Comparison of ENCODE assay signal across 14 cellular contexts in genomic region chr15:52193321-52193720, GRCh38. TPM values are rescaled to one million over a fixed set of nuclear protein-coding genes. Genes with fewer than 3 reads are reported as not detected.
A peak's percentile ranks its signal among the peaks of the same experiment; 100 is the strongest.
DNase-seq lines count a peak whose midpoint lies in the region; ATAC-seq and TF ChIP-seq lines count a peak whose summit lies in the region.
"Had no signal": no experiment of that assay in that cellular context is flagged by ENCODE, and none has a peak within 500 bp of the region (broad histone marks: within the 10 kb centered on the region; RNA-seq: fewer than 3 reads in every experiment).

No MANE protein-coding gene starts in this region.

- no peak overlapping the region for H3K23ac ChIP-seq in IMR-90 (ENCODE audit: low read depth, low read length)
- H3K23ac ChIP-seq in mesendoderm (ENCODE audit: low read length), result no peak overlapping the region

- H3K4ac ChIP-seq in IMR-90 (ENCODE audit: low read depth, low read length), result no peak overlapping the region
- H3K4ac ChIP-seq in mesendoderm (ENCODE audit: low read depth, low read length), result no peak overlapping the region

- H3K36me3 ChIP-seq in IMR-90 (ENCODE audit: control insufficient read depth, insufficient read depth, low read length) (no peaks in the 10 kb centered on the region), mesendoderm (ENCODE audit: control insufficient read depth, insufficient read depth, low read length) (no peaks in the 10 kb centered on the region), prostate gland (no peaks in the 10 kb centered on the region), Karpas-422 (ENCODE audit: insufficient read depth, low read length) (no peaks in the 10 kb centered on the region)
- H3K36me3 ChIP-seq: HAP-1 had no signal

- H3K79me2 ChIP-seq in mesendoderm (ENCODE audit: control insufficient read depth, insufficient read depth, low read length), result no peaks in the 10 kb centered on the region
- H3K79me2 ChIP-seq in Karpas-422 (ENCODE audit: low read length), result no peaks in the 10 kb centered on the region

- H3K14ac ChIP-seq in IMR-90 (replicated peaks; ENCODE audit: low read depth, low read length), result no peak overlapping the region

- no peak overlapping the region; the same call in 1 of the 2 replicates for H3K4me2 ChIP-seq in IMR-90 (ENCODE audit: low read depth, low read length)
- H3K4me2 ChIP-seq in mesendoderm (ENCODE audit: low read length), result no peak overlapping the region
- H3K4me2 ChIP-seq in Karpas-422 (ENCODE audit: low read depth, low read length, poor library complexity, severe bottlenecking), result no peak overlapping the region
- H3K4me2 ChIP-seq: BLaER1 treated with 17β-estradiol and CSF1 and Interleukin-3, amounts not matched to agents 10 nM and 100 nM had no signal

- H3K56ac ChIP-seq in IMR-90 (ENCODE audit: extremely low read depth, insufficient read depth, low read length) (no peak overlapping the region), mesendoderm (ENCODE audit: low read length) (no peak overlapping the region)

- no peaks in the 10 kb centered on the region for H3K9me3 Mint-ChIP-seq in activated CD4-positive, alpha-beta T cell treated with anti-CD3 and anti-CD28 coated beads, Interleukin-2, amount 10 ng/mL, durations not matched to agents 24 days and 14 days
- H3K9me3 Mint-ChIP-seq: CD4-positive, CD25-positive, alpha-beta regulatory T cell had no signal

- peak overlapping the region; percentile 66 for H2AFZ ChIP-seq in IMR-90 (replicated peaks; ENCODE audit: low read length, poor library complexity)
- H2AFZ ChIP-seq in Karpas-422 (ENCODE audit: low read length), result no peak overlapping the region

- H3K27ac Mint-ChIP-seq in activated CD4-positive, alpha-beta T cell treated with anti-CD3 and anti-CD28 coated beads, Interleukin-2, amount 10 ng/mL, durations not matched to agents 24 days and 14 days, result no peak overlapping the region
- H3K27ac Mint-ChIP-seq: CD4-positive, CD25-positive, alpha-beta regulatory T cell had no signal

- TF ChIP-seq CTCF in IMR-90 (conservative IDR thresholded peaks at IDR 0.05; ENCODE audit: low read depth, low read length) (no peak), prostate gland (IDR thresholded peaks at IDR 0.05) (no peak)

- BruUV-seq in IMR-90 (replicated peaks; lab: Mats Ljungman, UMichigan), result no TSS peak

- H3K4me3 Mint-ChIP-seq in activated CD4-positive, alpha-beta T cell treated with anti-CD3 and anti-CD28 coated beads, Interleukin-2, amount 10 ng/mL, durations not matched to agents 24 days and 14 days, result no peak overlapping the region
- H3K4me3 Mint-ChIP-seq: CD4-positive, CD25-positive, alpha-beta regulatory T cell had no signal

- CTCF ChIA-PET in IMR-90 (lab: Yijun Ruan, JAX), result interaction anchor here (2.1 kb wide), 2 partner anchors 9 to 15 kb away, joined by 8 to 19 read pairs; no protein-coding TSS in a partner anchor

- no peaks in the 10 kb centered on the region for H3K9me3 ChIP-seq in IMR-90 (ENCODE audit: control insufficient read depth, insufficient read depth, low read length)
- no peaks in the 10 kb centered on the region for H3K9me3 ChIP-seq in prostate gland
- no peaks in the 10 kb centered on the region for H3K9me3 ChIP-seq in Karpas-422 (ENCODE audit: low read length)
- H3K9me3 ChIP-seq: BLaER1 treated with 17β-estradiol and CSF1 and Interleukin-3, amounts not matched to agents 10 nM and 100 nM; HAP-1 had no signal

- H2BK20ac ChIP-seq in IMR-90 (ENCODE audit: low read depth, low read length), result no peak overlapping the region

- DNase-seq in EH (ENCODE audit: low read depth) (peak; percentile 24), IMR-90 (no peak), mesendoderm (no peak), prostate gland (ENCODE audit: low spot score) (peak; percentile 19), Karpas-422 (no peak), ACHN (no peak)
- no peak for DNase-seq in activated CD4-positive, alpha-beta T cell treated with anti-CD3 and anti-CD28 coated beads, Interleukin-2, amount 10 ng/mL, durations not matched to agents 24 days and 14 days
- DNase-seq: 8988T; CD4-positive, CD25-positive, alpha-beta regulatory T cell; DMS 273 treated with DMSO at 0.1 percent for 48 hours had no signal

- H3K27ac ChIP-seq in IMR-90 (ENCODE audit: insufficient read depth, low read length), result no peak overlapping the region
- no peak overlapping the region for H3K27ac ChIP-seq in mesendoderm (ENCODE audit: low read depth, low read length)
- no peak overlapping the region for H3K27ac ChIP-seq in prostate gland
- H3K27ac ChIP-seq in Karpas-422 (ENCODE audit: low read length), result no peak overlapping the region
- H3K27ac ChIP-seq: BLaER1 treated with 17β-estradiol and CSF1 and Interleukin-3, amounts not matched to agents 10 nM and 100 nM; HL-60 had no signal

- H2BK5ac ChIP-seq in IMR-90 (ENCODE audit: low read depth, low read length, poor library complexity, severe bottlenecking) (no peak overlapping the region), mesendoderm (ENCODE audit: low read length) (no peak overlapping the region)

- H4K20me1 ChIP-seq in IMR-90 (ENCODE audit: insufficient read depth, low read length), result no peaks in the 10 kb centered on the region
- H4K20me1 ChIP-seq in Karpas-422 (ENCODE audit: insufficient read depth, low read depth, low read length), result no peaks in the 10 kb centered on the region
- H4K20me1 ChIP-seq: BLaER1 treated with 17β-estradiol and CSF1 and Interleukin-3, amounts not matched to agents 10 nM and 100 nM had no signal

- H3K9me1 ChIP-seq in IMR-90 (ENCODE audit: insufficient read depth, low read length), result no peaks in the 10 kb centered on the region

- no peaks in the 10 kb centered on the region for H3K4me1 Mint-ChIP-seq in activated CD4-positive, alpha-beta T cell treated with anti-CD3 and anti-CD28 coated beads, Interleukin-2, amount 10 ng/mL, durations not matched to agents 24 days and 14 days
- H3K4me1 Mint-ChIP-seq: CD4-positive, CD25-positive, alpha-beta regulatory T cell had no signal

- H3K9ac ChIP-seq in IMR-90 (ENCODE audit: low read depth, low read length), result no peak overlapping the region
- H3K9ac ChIP-seq in mesendoderm (ENCODE audit: low read length), result no peak overlapping the region
- H3K9ac ChIP-seq in Karpas-422 (ENCODE audit: low read length), result no peak overlapping the region
- H3K9ac ChIP-seq: BLaER1 treated with 17β-estradiol and CSF1 and Interleukin-3, amounts not matched to agents 10 nM and 100 nM had no signal

- WGBS in IMR-90 (ENCODE audit: extremely low coverage in 2 of 2, insufficient read length in 1 of 2), 2 experiments, result 67% methylated on average over 2 of the region's 4 CpGs; no CpG with 5 or more reads in 1 of the 2 experiments
- no CpG with 5 or more reads among the region's 4 CpGs for WGBS in mesendoderm (ENCODE audit: extremely low coverage, insufficient coverage, low lambda C conversion rate)
- WGBS in prostate gland, result 15% methylated on average over 4 of the region's 4 CpGs

- no peak overlapping the region for H2AK9ac ChIP-seq in IMR-90 (replicated peaks; ENCODE audit: low read depth, low read length, poor library complexity)

- no peak overlapping the region for H4K91ac ChIP-seq in IMR-90 (ENCODE audit: insufficient read depth, low read depth, low read length)

- POLR2A ChIA-PET in IMR-90 (lab: Charles Lee; ENCODE audit: unreplicated experiment), result no interaction called here

- intact Hi-C loops in IMR-90 (cut with micrococcal nuclease) (no loop called here), prostate gland (cut with DNase I) (no loop called here)
- intact Hi-C loops in activated CD4-positive, alpha-beta T cell treated with anti-CD3 and anti-CD28 coated beads, Interleukin-2, amount 10 ng/mL, durations not matched to agents 24 days and 14 days (cut with micrococcal nuclease), result no loop called here

- TF ChIP-seq RAD21 in IMR-90 (IDR thresholded peaks at IDR 0.05; ENCODE audit: low read length), result no peak

- in situ Hi-C loops in IMR-90 (cut with MboI; ENCODE audit: low sequenced_read_pairs), result no loop called here
- in situ Hi-C loops in ACHN (cut with HindIII; ENCODE audit: low pct_ligation_motif_present, low pct_unique_long_range_greater_than_20kb, low sequenced_read_pairs), result no loop called here

- H2AK5ac ChIP-seq in IMR-90 (ENCODE audit: low read depth, low read length) (no peak overlapping the region), mesendoderm (ENCODE audit: low read length) (no peak overlapping the region)

- no peak for ATAC-seq in IMR-90 (ENCODE audit: low read depth)
- no peak for ATAC-seq in HG03439 (IDR thresholded peaks at IDR 0.05; ENCODE audit: unreplicated experiment)

- TF ChIP-seq POLR2A in IMR-90 (IDR thresholded peaks at IDR 0.05; ENCODE audit: low read depth, low read length) (no peak), prostate gland (IDR thresholded peaks at IDR 0.05) (no peak)

- H3K79me1 ChIP-seq in IMR-90 (ENCODE audit: low read depth in 1 of 2, low read length in 2 of 2), result no peaks in the 10 kb centered on the region
- no peaks in the 10 kb centered on the region for H3K79me1 ChIP-seq in mesendoderm (ENCODE audit: low read length)

- dilution Hi-C loops in IMR-90 (cut with HindIII; ENCODE audit: low sequenced_read_pairs, unreplicated experiment), result no loop called here

- H3K27me3 Mint-ChIP-seq in activated CD4-positive, alpha-beta T cell treated with anti-CD3 and anti-CD28 coated beads, Interleukin-2, amount 10 ng/mL, durations not matched to agents 24 days and 14 days, result peaks cover 3% of the 10 kb centered on the region
- H3K27me3 Mint-ChIP-seq: CD4-positive, CD25-positive, alpha-beta regulatory T cell had no signal

- H2BK120ac ChIP-seq in IMR-90 (ENCODE audit: low read depth, low read length), result no peak overlapping the region
- H2BK120ac ChIP-seq in mesendoderm (ENCODE audit: low read depth, low read length), result peak overlapping the region; percentile 36

- H3K4me1 ChIP-seq in IMR-90 (ENCODE audit: control insufficient read depth, insufficient read depth, low read length) (peaks cover 3% of the 10 kb centered on the region; the same call in 1 of the 2 replicates), mesendoderm (ENCODE audit: control insufficient read depth, low read depth, low read length) (peaks cover 2% of the 10 kb centered on the region), prostate gland (replicated peaks) (no peaks in the 10 kb centered on the region), Karpas-422 (ENCODE audit: low read length) (no peaks in the 10 kb centered on the region)
- H3K4me1 ChIP-seq: BLaER1 treated with 17β-estradiol and CSF1 and Interleukin-3, amounts not matched to agents 10 nM and 100 nM; HAP-1 had no signal

- H2BK15ac ChIP-seq in IMR-90 (ENCODE audit: low read depth, low read length) (no peak overlapping the region), mesendoderm (replicated peaks; ENCODE audit: low read depth) (no peak overlapping the region)

- H3K27me3 ChIP-seq in IMR-90 (ENCODE audit: control insufficient read depth, insufficient read depth, low read length) (peaks cover 13% of the 10 kb centered on the region), mesendoderm (ENCODE audit: insufficient read depth, low read length, poor library complexity) (no peaks in the 10 kb centered on the region), prostate gland (replicated peaks; ENCODE audit: insufficient read depth) (no peaks in the 10 kb centered on the region), Karpas-422 (ENCODE audit: low read length) (no peaks in the 10 kb centered on the region)
- H3K27me3 ChIP-seq: BLaER1 treated with 17β-estradiol and CSF1 and Interleukin-3, amounts not matched to agents 10 nM and 100 nM had no signal

- H3K36me3 Mint-ChIP-seq in activated CD4-positive, alpha-beta T cell treated with anti-CD3 and anti-CD28 coated beads, Interleukin-2, amount 10 ng/mL, durations not matched to agents 24 days and 14 days (ENCODE audit: low read depth), result no peaks in the 10 kb centered on the region

- no peak overlapping the region for H3K4me3 ChIP-seq in IMR-90 (ENCODE audit: insufficient read depth, low read depth, low read length)
- no peak overlapping the region for H3K4me3 ChIP-seq in mesendoderm (ENCODE audit: low read length)
- no peak overlapping the region for H3K4me3 ChIP-seq in prostate gland
- H3K4me3 ChIP-seq in Karpas-422 (ENCODE audit: low read length), result no peak overlapping the region
- H3K4me3 ChIP-seq: BLaER1 treated with 17β-estradiol and CSF1 and Interleukin-3, amounts not matched to agents 10 nM and 100 nM; HAP-1 had no signal

- no peaks in the 10 kb centered on the region for H3K9me2 ChIP-seq in Karpas-422 (replicated peaks; ENCODE audit: insufficient read depth, low read length)

- H3K18ac ChIP-seq in IMR-90 (ENCODE audit: low read depth, low read length), result no peak overlapping the region
- H3K18ac ChIP-seq in mesendoderm (ENCODE audit: low read length), result peak overlapping the region; percentile 39

- H4K8ac ChIP-seq in IMR-90 (ENCODE audit: low read depth in 2 of 2, low read length in 2 of 2) (no peak overlapping the region), mesendoderm (ENCODE audit: low read depth, low read length) (no peak overlapping the region)

- no peak overlapping the region for H4K5ac ChIP-seq in IMR-90 (ENCODE audit: low read depth, low read length)
- H4K5ac ChIP-seq in mesendoderm (ENCODE audit: low read length), result no peak overlapping the region

RNA-seq across cellular contexts. Expression of gene GNB5, which starts 2.1 kb away (rescaled TPM):
- total RNA-seq in IMR-90 (2012; rRNA removed) (33.2 and 33.9 TPM in 2 replicates), prostate gland (10 to 100 TPM; 23.3 to 85.7 TPM)
- polyA plus RNA-seq in IMR-90 (2012; rRNA removed), result 25.3 and 27.7 TPM in 2 replicates
- 16.4 and 21.4 TPM in 2 replicates for polyA plus RNA-seq in IMR-90 (2012; cell fraction: cytosol; rRNA removed)
- polyA plus RNA-seq in IMR-90 (2012; cell fraction: nucleus; rRNA removed; ENCODE audit: low replicate concordance), result 12.6 and 24.4 TPM in 2 replicates
- 9.0 TPM for polyA plus RNA-seq in mesendoderm (2013, experiment 1 of 2)
- polyA plus RNA-seq in mesendoderm (2013, experiment 2 of 2), result 9.4 TPM
- total RNA-seq in Karpas-422 (2014; rRNA removed; shearing (Covaris generic); ENCODE audit: low replicate concordance), result 23.7 and 25.8 TPM in 2 replicates
- 19.5 and 21.5 TPM in 2 replicates for total RNA-seq in activated CD4-positive, alpha-beta T cell treated with anti-CD3 and anti-CD28 coated beads, Interleukin-2, amount 10 ng/mL, durations not matched to agents 24 days and 14 days

Comparison
In these comparisons a context has a peak if more than half of its experiments do, and no peak if none do; other contexts are left out.
1. DNase-seq: peak in EH (single experiment) and prostate gland (single experiment); none in IMR-90 (single experiment), mesendoderm (single experiment), Karpas-422 (single experiment), activated CD4-positive, alpha-beta T cell treated with anti-CD3 and anti-CD28 coated beads, Interleukin-2, amount 10 ng/mL, durations not matched to agents 24 days and 14 days (single experiment) and ACHN (single experiment).